1 cellular context compared by ENCODE assay signal in the genomic region with DNA sequence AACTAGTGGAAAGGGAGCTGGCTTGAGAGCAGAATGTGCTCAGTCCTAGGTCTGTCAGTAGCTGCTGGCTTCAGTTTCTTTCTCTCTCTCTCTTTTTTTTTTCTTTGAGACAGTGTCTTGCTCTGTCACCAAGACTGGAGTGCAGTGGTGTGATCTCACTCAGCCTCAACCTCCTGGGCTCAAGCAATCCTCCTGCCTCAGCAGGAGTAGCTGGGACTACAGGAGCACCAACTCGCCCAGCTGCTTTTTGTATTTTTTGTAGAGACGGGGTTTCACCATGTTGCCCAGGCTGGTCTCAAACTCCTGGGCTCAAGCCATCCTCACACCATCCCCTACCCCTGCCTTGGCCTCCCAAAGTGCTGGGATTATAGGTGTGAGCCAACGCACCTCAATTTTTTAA.
TF ChIP-seq lines count a peak whose summit lies in the region.

No MANE protein-coding gene starts in this region.

TF ChIP-seq in HEK293, 187 proteins besides CTCF, POLR2A, EP300 and RAD21:
- TF ChIP-seq OSR2 (tag by site-specific recombination; IDR thresholded peaks at IDR 0.05), result peak; percentile 56; the same call in 1 of the 2 replicates
- peak; percentile 67 for TF ChIP-seq ZBTB17 (tag by site-specific recombination; IDR thresholded peaks at IDR 0.05)
- peak; percentile 91 for TF ChIP-seq ZNF394 (tag by site-specific recombination; IDR thresholded peaks at IDR 0.05; ENCODE audit: borderline replicate concordance)
